ENCODE assay signal across 13 cellular contexts in the genomic region with DNA sequence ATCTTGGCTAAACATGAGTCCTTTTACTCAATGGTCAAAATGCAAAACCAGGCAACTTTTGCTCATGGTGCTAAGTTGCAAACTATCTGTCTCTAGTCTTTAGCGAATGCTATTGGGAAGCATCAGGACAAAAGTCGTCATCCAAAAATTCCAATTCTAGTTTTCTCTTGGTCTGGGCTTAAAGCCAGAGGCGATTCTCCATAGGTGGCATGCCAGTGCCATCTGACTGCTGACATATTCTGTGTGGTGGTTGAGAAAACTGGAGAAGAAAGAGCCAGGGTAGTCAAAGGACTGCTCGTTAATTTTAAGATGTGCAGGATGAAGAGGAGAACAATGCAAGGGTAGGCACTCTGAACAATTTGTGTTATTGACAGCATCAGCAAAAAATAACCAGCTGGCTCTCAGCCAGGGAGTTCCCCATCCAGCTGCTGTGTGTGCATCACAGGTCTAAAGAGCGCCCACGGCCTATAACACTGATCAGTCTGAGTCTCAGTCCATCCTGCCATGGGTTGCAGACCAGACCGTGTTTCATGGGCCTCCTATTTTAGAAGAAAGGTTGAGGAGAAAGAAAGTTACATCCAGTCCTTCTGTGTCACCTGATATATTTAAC.
A peak's percentile ranks its signal among the peaks of the same experiment; 100 is the strongest.
DNase-seq lines count a peak whose midpoint lies in the region; ATAC-seq and TF ChIP-seq lines count a peak whose summit lies in the region.
"Had no signal": no experiment of that assay in that cellular context is flagged by ENCODE, and none has a peak within 500 bp of the region (broad histone marks: within the 10 kb centered on the region; RNA-seq: fewer than 3 reads in every experiment).

No MANE protein-coding gene starts in this region.

- no peak for TF ChIP-seq CTCF in MM.1S (IDR thresholded peaks at IDR 0.05; ENCODE audit: low read length)

- no peak overlapping the region for H3K4me3 ChIP-seq in MM.1S (ENCODE audit: low read length)
- no peak overlapping the region for H3K4me3 ChIP-seq in MG63
- H3K4me3 ChIP-seq: right atrium auricular region, testis had no signal

- no peaks in the 10 kb centered on the region for H3K36me3 ChIP-seq in MM.1S (replicated peaks; ENCODE audit: insufficient read depth, low read length)
- H3K36me3 ChIP-seq in MG63, result no peaks in the 10 kb centered on the region
- H3K36me3 ChIP-seq: right atrium auricular region had no signal

- no peaks in the 10 kb centered on the region for H3K9me2 ChIP-seq in MM.1S (replicated peaks; ENCODE audit: insufficient read depth, low read length)

- no peaks in the 10 kb centered on the region for H3K27me3 ChIP-seq in MM.1S (replicated peaks; ENCODE audit: insufficient read depth, low read length)
- no peaks in the 10 kb centered on the region for H3K27me3 ChIP-seq in MG63
- H3K27me3 ChIP-seq: right atrium auricular region, testis had no signal

- no peak overlapping the region for H3K9ac ChIP-seq in MM.1S (ENCODE audit: low read length)

- H2AFZ ChIP-seq in MM.1S (ENCODE audit: low read length), result peak overlapping the region; percentile 50

- ATAC-seq in stimulated activated naive CD8-positive, alpha-beta T cell treated with anti-CD3 and anti-CD28 coated beads, Interleukin-15, Interleukin-2, amounts not matched to agents 100 U/mL and 50 U/mL, for 24 hours, result no peak
- no peak for ATAC-seq in esophagus mucosa

- H3K9me3 ChIP-seq in MM.1S (replicated peaks; ENCODE audit: insufficient read depth, low read length) (no peaks in the 10 kb centered on the region), MG63 (no peaks in the 10 kb centered on the region)
- H3K9me3 ChIP-seq: right atrium auricular region, testis had no signal

- peak; percentile 21 for DNase-seq in activated CD8-positive, alpha-beta memory T cell treated with anti-CD3 and anti-CD28 coated beads, Interleukin-2, amount 50 U/mL, for 4 hours
- no peak for DNase-seq in activated CD8-positive, alpha-beta memory T cell treated with anti-CD3 and anti-CD28 coated beads, Interleukin-2, amount 50 U/mL, for 48 hours
- DNase-seq in MM.1S (peak; percentile 96), MG63 (no peak), hippocampal formation (lab: John Stamatoyannopoulos, UW) (no peak)
- peak; percentile 28 for DNase-seq in stimulated activated naive CD8-positive, alpha-beta T cell treated with anti-CD3 and anti-CD28 coated beads, Interleukin-15, Interleukin-2, amounts not matched to agents 100 U/mL and 50 U/mL, for 24 hours
- DNase-seq: left cardiac atrium, NCI-H510A treated with DMSO at 0.1 percent for 48 hours, testis had no signal

- H4K20me1 ChIP-seq in MM.1S (ENCODE audit: insufficient read depth, low read length), result no peaks in the 10 kb centered on the region

- H3F3A ChIP-seq in MM.1S (ENCODE audit: insufficient read depth, low read length), result peaks cover 21% of the 10 kb centered on the region

- H3K4me1 ChIP-seq in MM.1S (ENCODE audit: low read length), result peaks cover 41% of the 10 kb centered on the region

- peak overlapping the region; percentile 57; the same call in 1 of the 2 replicates for H3K4me2 ChIP-seq in MM.1S (ENCODE audit: low read depth, low read length)

- H3K27ac ChIP-seq in MM.1S (ENCODE audit: low read length) (peak overlapping the region; percentile 61; the same call in 1 of the 2 replicates), angular gyrus (ENCODE audit: low read depth, low read length) (peak overlapping the region; percentile 8)
- H3K27ac ChIP-seq: C4-2B, right atrium auricular region, testis had no signal

- no peaks in the 10 kb centered on the region for H3K79me2 ChIP-seq in MM.1S (ENCODE audit: low read length)

Comparison
In these comparisons a context has a peak if more than half of its experiments do, and no peak if none do; other contexts are left out.
1. DNase-seq: peak in activated CD8-positive, alpha-beta memory T cell treated with anti-CD3 and anti-CD28 coated beads, Interleukin-2, amount 50 U/mL, for 4 hours (single experiment), MM.1S (single experiment) and stimulated activated naive CD8-positive, alpha-beta T cell treated with anti-CD3 and anti-CD28 coated beads, Interleukin-15, Interleukin-2, amounts not matched to agents 100 U/mL and 50 U/mL, for 24 hours (single experiment); none in activated CD8-positive, alpha-beta memory T cell treated with anti-CD3 and anti-CD28 coated beads, Interleukin-2, amount 50 U/mL, for 48 hours (single experiment), MG63 (single experiment) and hippocampal formation (0 of 2).